8 cellular contexts compared by ENCODE assay signal in genomic region chr19:39845172-39845571, GRCh38. TPM values are rescaled to one million over a fixed set of nuclear protein-coding genes. Genes with fewer than 3 reads are reported as not detected.
DNase-seq lines count a peak whose midpoint lies in the region; ATAC-seq and TF ChIP-seq lines count a peak whose summit lies in the region.

No MANE protein-coding gene starts in this region.

- TF ChIP-seq CTCF in fibroblast of mammary gland (conservative IDR thresholded peaks at IDR 0.05; ENCODE audit: control insufficient read depth, insufficient read depth, low read depth, low read length) (no peak), gastrocnemius medialis (IDR thresholded peaks at IDR 0.05 in 4 of 5, conservative IDR thresholded peaks at IDR 0.05 in 1 of 5) (no peak)

- DNase-seq in H7: no peak
- DNase-seq in SJSA1 (ENCODE audit: low read depth in 1 of 2, low spot score in 2 of 2): no peak
- DNase-seq in fibroblast of mammary gland (ENCODE audit: low read depth): no peak
- DNase-seq in gastrocnemius medialis: no peak
- no peak for DNase-seq in SKM-1 (lab: John Stamatoyannopoulos, UW; ENCODE audit: unreplicated experiment)
- DNase-seq in NCI-H524 treated with DMSO at 0.1 percent for 48 hours (lab: John Stamatoyannopoulos, UW): no peak
- no peak for DNase-seq in hepatic stellate cell (ENCODE audit: low spot score)
- no peak for DNase-seq in DMS114 treated with DMSO at 0.1 percent for 48 hours (lab: John Stamatoyannopoulos, UW; ENCODE audit: unreplicated experiment)

- H3K36me3 ChIP-seq in H7 (replicated peaks; ENCODE audit: control insufficient read depth, insufficient read depth, low read length) (peaks cover 2% of the 10 kb centered on the region), SJSA1 (peaks cover 5% of the 10 kb centered on the region), gastrocnemius medialis (no peaks in the 10 kb centered on the region)

- no peaks in the 10 kb centered on the region for H3K27me3 ChIP-seq in H7 (ENCODE audit: control insufficient read depth, insufficient read depth, low read length)
- H3K27me3 ChIP-seq in SJSA1 (replicated peaks): no peaks in the 10 kb centered on the region
- H3K27me3 ChIP-seq in gastrocnemius medialis: no peaks in the 10 kb centered on the region

- no peak for ATAC-seq in gastrocnemius medialis

- no peak for TF ChIP-seq POLR2A in gastrocnemius medialis (IDR thresholded peaks at IDR 0.05)

- intact Hi-C loops in gastrocnemius medialis (cut with DNase I; ENCODE audit: low total_unique reads): loop anchor here (10.0 kb wide), 1 partner anchor 300 kb away; the partner anchor contains the start of gene EID2

- H3K9me3 ChIP-seq in SJSA1 (replicated peaks) (no peaks in the 10 kb centered on the region), gastrocnemius medialis (no peaks in the 10 kb centered on the region)

- H3K4me1 ChIP-seq in SJSA1 (replicated peaks) (peaks cover 21% of the 10 kb centered on the region), gastrocnemius medialis (peaks cover 38 to 50% of the 10 kb centered on the region in 2 donors)

- H3K27ac ChIP-seq in SJSA1 (no peak overlapping the region), gastrocnemius medialis (peak overlapping the region; percentile 93 to 96 (median 96))

- H3K4me3 ChIP-seq in H7 (ENCODE audit: insufficient read depth, low read depth, low read length) (peak overlapping the region; percentile 96), SJSA1 (peak overlapping the region; percentile 57), fibroblast of mammary gland (ENCODE audit: control insufficient read depth, low read depth, low read length) (peak overlapping the region; percentile 95), gastrocnemius medialis (peak overlapping the region; percentile 78 to 99 (median 88))

- in situ Hi-C loops in gastrocnemius medialis (cut with MboI; ENCODE audit: low sequenced_read_pairs in 4 of 4): loop anchor here in 3 of 4 donors (10.0 to 25.0 kb wide), 4 partner anchors 130 to 408 kb away; partner anchors contain the start of genes RPS16 (in 2 of the 3), SUPT5H (in 2 of the 3), EID2 (in 1 of the 3) and EID2B (in 1 of the 3)

RNA-seq across cellular contexts. Expression of gene FBL, which starts 1.0 kb away (rescaled TPM):
- total RNA-seq in H7 (2014; rRNA removed; shearing (Covaris generic)): 376 and 414 TPM in 2 replicates
- total RNA-seq in SJSA1 (2014; rRNA removed; shearing (Covaris generic)): 162 and 189 TPM in 2 replicates
- 10 to 100 TPM; 40.4 to 79.4 (median 67.0) TPM for total RNA-seq in gastrocnemius medialis

RNA-seq across cellular contexts. Expression of gene DYRK1B, which starts 11.2 kb away (rescaled TPM):
- 5.4 and 6.9 TPM in 2 replicates for total RNA-seq in H7 (2014; rRNA removed; shearing (Covaris generic))
- total RNA-seq in SJSA1 (2014; rRNA removed; shearing (Covaris generic)): 1.9 and 2.0 TPM in 2 replicates
- 10 to 100 TPM; 39.6 to 68.7 (median 61.8) TPM for total RNA-seq in gastrocnemius medialis
